In the genomic region with DNA sequence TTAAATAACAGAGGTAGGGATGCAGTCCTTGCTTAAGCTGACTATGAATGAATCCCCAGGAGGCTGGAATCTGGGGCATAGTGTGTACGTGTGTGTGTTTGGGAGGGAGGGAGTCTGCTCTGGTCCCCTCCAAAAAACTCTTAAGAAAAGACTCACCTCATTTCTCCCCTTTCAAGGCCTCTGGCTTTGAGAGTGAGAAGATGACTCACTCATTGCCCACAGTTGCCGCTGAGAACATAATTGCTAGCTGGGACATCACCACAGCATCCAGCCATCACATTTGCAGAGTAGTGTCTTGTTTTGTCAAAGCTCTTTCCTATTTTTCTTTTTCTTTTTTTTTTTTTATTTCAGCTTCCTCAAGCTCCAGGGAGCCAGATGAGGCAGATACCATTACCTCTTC, we compare ENCODE assay signal across 8 cellular contexts.
DNase-seq lines count a peak whose midpoint lies in the region; ATAC-seq and TF ChIP-seq lines count a peak whose summit lies in the region.

No MANE protein-coding gene starts in this region.

- no peak for TF ChIP-seq POLR2A in right lobe of liver (IDR thresholded peaks at IDR 0.05)
- TF ChIP-seq POLR2A in suprapubic skin (IDR thresholded peaks at IDR 0.05), result no peak

- WGBS in right lobe of liver (ENCODE audit: insufficient coverage, low coverage, low lambda C conversion rate, missing lambda C conversion rate), result 48% methylated on average over 2 of the region's 2 CpGs
- WGBS in suprapubic skin, result 56% methylated on average over 2 of the region's 2 CpGs

- H3K9me3 ChIP-seq in adipocyte (ENCODE audit: control insufficient read depth, low read length), result no peaks in the 10 kb centered on the region
- H3K9me3 ChIP-seq in right lobe of liver, result no peaks in the 10 kb centered on the region
- no peaks in the 10 kb centered on the region for H3K9me3 ChIP-seq in suprapubic skin

- TF ChIP-seq EP300 in suprapubic skin (IDR thresholded peaks at IDR 0.05), result no peak

- DNase-seq in RPMI7951 (ENCODE audit: low read depth) (peak; percentile 80), adipocyte (ENCODE audit: low read depth) (peak; percentile 74), right lobe of liver (no peak), suprapubic skin (ENCODE audit: low spot score in 2 of 2) (no peak), cortex of kidney (lab: John Stamatoyannopoulos, UW) (no peak), NCI-H1930 (lab: John Stamatoyannopoulos, UW) (no peak)

- no peaks in the 10 kb centered on the region for H3K36me3 ChIP-seq in adipocyte (ENCODE audit: control insufficient read depth, insufficient read depth, low read length, severe bottlenecking)
- no peaks in the 10 kb centered on the region for H3K36me3 ChIP-seq in right lobe of liver
- H3K36me3 ChIP-seq in suprapubic skin, result no peaks in the 10 kb centered on the region

- peak overlapping the region; percentile 48 for H3K9ac ChIP-seq in adipocyte (ENCODE audit: low read length)

- H3K4me1 ChIP-seq in adipocyte (ENCODE audit: control insufficient read depth, insufficient read depth, low read length) (peaks cover 14% of the 10 kb centered on the region), right lobe of liver (no peaks in the 10 kb centered on the region), suprapubic skin (peaks cover 23% of the 10 kb centered on the region)

- no peak for TF ChIP-seq CTCF in right lobe of liver (IDR thresholded peaks at IDR 0.05)
- TF ChIP-seq CTCF in suprapubic skin (IDR thresholded peaks at IDR 0.05), result no peak

- intact Hi-C loops in right lobe of liver (cut with DNase I), result no loop called here

- H3K4me3 ChIP-seq in adipocyte (ENCODE audit: low read length) (no peak overlapping the region), right lobe of liver (no peak overlapping the region), suprapubic skin (no peak overlapping the region)

- H3K27me3 ChIP-seq in adipocyte (replicated peaks; ENCODE audit: control insufficient read depth, insufficient read depth, low read length), result peaks cover 9% of the 10 kb centered on the region
- H3K27me3 ChIP-seq in right lobe of liver, result no peaks in the 10 kb centered on the region
- no peaks in the 10 kb centered on the region for H3K27me3 ChIP-seq in suprapubic skin

- ATAC-seq in GM18520 (IDR thresholded peaks at IDR 0.05; ENCODE audit: unreplicated experiment) (peak; percentile 65), HG02943 (IDR thresholded peaks at IDR 0.05; ENCODE audit: low read depth, unreplicated experiment) (peak; percentile 51), right lobe of liver (peak in 2 of 4 donors; percentile 5 to 20)

- H3K27ac ChIP-seq in right lobe of liver (peak overlapping the region; percentile 50 to 70 (median 58)), suprapubic skin (peak overlapping the region; percentile 75)

Comparison
In these comparisons a context has a peak if more than half of its experiments do, and no peak if none do; other contexts are left out.
1. DNase-seq: peak in RPMI7951 (single experiment) and adipocyte (single experiment); none in right lobe of liver (0 of 3), suprapubic skin (0 of 2), cortex of kidney (single experiment) and NCI-H1930 (0 of 2).